26 cellular contexts compared by ENCODE assay signal in genomic region chr1:187245201-187245600, GRCh38.
"Had no signal": no experiment of that assay in that cellular context is flagged by ENCODE, and none has a peak within 500 bp of the region (broad histone marks: within the 10 kb centered on the region; RNA-seq: fewer than 3 reads in every experiment).

No MANE protein-coding gene starts in this region.

- ATAC-seq: activated CD8-positive, alpha-beta T cell treated with anti-CD3 and anti-CD28 coated beads for 36 hours; activated T-cell treated with anti-CD3 and anti-CD28 coated beads, Interleukin-2, amount 50 U/mL, for 72 hours; activated T-helper 17 cell treated with anti-CD3 and anti-CD28 coated beads, Interleukin-2, amount 50 U/mL, for 72 hours; body of pancreas had no signal

- H3K27me3 Mint-ChIP-seq: activated CD8-positive, alpha-beta T cell treated with anti-CD3 and anti-CD28 coated beads for 36 hours; activated naive CD4-positive, alpha-beta T cell treated with anti-CD3 and anti-CD28 coated beads, Interleukin-2, amount 50 U/mL, for 24 hours; activated naive CD8-positive, alpha-beta T cell treated with anti-CD3 and anti-CD28 coated beads, Interleukin-2, amount 10 ng/mL, durations not matched to agents 7 days and 5 days; activated T-helper 17 cell treated with anti-CD3 and anti-CD28 coated beads, Interleukin-2, amount 50 U/mL, for 72 hours had no signal

- H3K27ac ChIP-seq: adrenal gland, body of pancreas, breast epithelium, PC-9, WERI-Rb-1 had no signal

- H3K27ac Mint-ChIP-seq: activated CD8-positive, alpha-beta T cell treated with anti-CD3 and anti-CD28 coated beads for 36 hours; activated naive CD4-positive, alpha-beta T cell treated with anti-CD3 and anti-CD28 coated beads, Interleukin-2, amount 50 U/mL, for 24 hours; activated naive CD8-positive, alpha-beta T cell treated with anti-CD3 and anti-CD28 coated beads, Interleukin-2, amount 10 ng/mL, durations not matched to agents 7 days and 5 days; activated T-cell treated with anti-CD3 and anti-CD28 coated beads, Interleukin-2, amount 50 U/mL, for 72 hours; activated T-helper 17 cell treated with anti-CD3 and anti-CD28 coated beads, Interleukin-2, amount 50 U/mL, for 72 hours had no signal

- H3K4me1 Mint-ChIP-seq: activated naive CD4-positive, alpha-beta T cell treated with anti-CD3 and anti-CD28 coated beads, Interleukin-2, amount 50 U/mL, for 24 hours; activated naive CD8-positive, alpha-beta T cell treated with anti-CD3 and anti-CD28 coated beads, Interleukin-2, amount 10 ng/mL, durations not matched to agents 7 days and 5 days; activated T-helper 17 cell treated with anti-CD3 and anti-CD28 coated beads, Interleukin-2, amount 50 U/mL, for 72 hours had no signal

- H3K4me3 ChIP-seq: adrenal gland, body of pancreas, breast epithelium, PC-9 had no signal

- H3K36me3 Mint-ChIP-seq: activated naive CD4-positive, alpha-beta T cell treated with anti-CD3 and anti-CD28 coated beads, Interleukin-2, amount 50 U/mL, for 24 hours; activated naive CD8-positive, alpha-beta T cell treated with anti-CD3 and anti-CD28 coated beads, Interleukin-2, amount 10 ng/mL, durations not matched to agents 7 days and 5 days had no signal

- FAIRE-seq: astrocyte, RCC 7860 had no signal

- H3K9me3 ChIP-seq: adrenal gland, body of pancreas, breast epithelium had no signal

- H3K36me3 ChIP-seq: adrenal gland, breast epithelium, WERI-Rb-1 had no signal

- H3K4me3 Mint-ChIP-seq: activated CD8-positive, alpha-beta T cell treated with anti-CD3 and anti-CD28 coated beads for 36 hours; activated naive CD4-positive, alpha-beta T cell treated with anti-CD3 and anti-CD28 coated beads, Interleukin-2, amount 50 U/mL, for 24 hours; activated naive CD8-positive, alpha-beta T cell treated with anti-CD3 and anti-CD28 coated beads, Interleukin-2, amount 10 ng/mL, durations not matched to agents 7 days and 5 days; activated T-cell treated with anti-CD3 and anti-CD28 coated beads, Interleukin-2, amount 50 U/mL, for 72 hours; activated T-helper 17 cell treated with anti-CD3 and anti-CD28 coated beads, Interleukin-2, amount 50 U/mL, for 72 hours had no signal

- DNase-seq: activated CD4-positive, alpha-beta T cell treated with anti-CD3 and anti-CD28 coated beads for 1 hour; activated CD4-positive, alpha-beta T cell treated with anti-CD3 and anti-CD28 coated beads for 48 hours; activated CD4-positive, CD25-positive, alpha-beta regulatory T cell; activated CD8-positive, alpha-beta T cell treated with anti-CD3 and anti-CD28 coated beads for 36 hours; activated effector memory CD4-positive, alpha-beta T cell treated with anti-CD3 and anti-CD28 coated beads, Interleukin-2, amount 50 U/mL, for 16 hours; activated naive CD4-positive, alpha-beta T cell treated with Interleukin-2 at 50 U/mL for 16 hours; activated naive CD8-positive, alpha-beta T cell treated with anti-CD3 and anti-CD28 coated beads, Interleukin-2, amount 10 ng/mL, durations not matched to agents 7 days and 5 days; activated T-cell treated with anti-CD3 and anti-CD28 coated beads, Interleukin-2, amount 50 U/mL, for 1 hour; activated T-cell treated with anti-CD3 and anti-CD28 coated beads, Interleukin-2, amount 50 U/mL, for 72 hours; caudate nucleus; cerebellar nuclear complex; KG1; MV-4-11; NCI-H1092; NCI-H1436 treated with DMSO at 0.1 percent for 48 hours; Right ventricle myocardium superior; T1000; WERI-Rb-1 had no signal
